In genomic region chr16:1825864-1826690, GRCh38 we compare ENCODE assay signal across 8 cellular contexts. TPM values are rescaled to one million over a fixed set of nuclear protein-coding genes. Genes with fewer than 3 reads are reported as not detected.
A peak's percentile ranks its signal among the peaks of the same experiment; 100 is the strongest.
DNase-seq lines count a peak whose midpoint lies in the region; ATAC-seq and TF ChIP-seq lines count a peak whose summit lies in the region.

No MANE protein-coding gene starts in this region.

- H3K9me2 ChIP-seq in hepatocyte (replicated peaks; ENCODE audit: insufficient read depth), result no peaks in the 10 kb centered on the region

- H3K9me3 Mint-ChIP-seq in CD4-positive, alpha-beta T cell, result no peaks in the 10 kb centered on the region

- H3K4me3 Mint-ChIP-seq in CD4-positive, alpha-beta T cell, result peak overlapping the region; percentile 89

- intact Hi-C loops in CD4-positive, alpha-beta T cell (cut with DNase I, micrococcal nuclease), result loop anchor here (2.0 to 5.0 kb wide), 6 partner anchors 29 to 119 kb away; partner anchors contain the start of genes EME2 (in 2 of the 2), MRPS34 (in 2 of the 2), MAPK8IP3 (in 1 of the 2) and NME3 (in 1 of the 2)

- DNase-seq in CD4-positive, alpha-beta T cell, result peak; percentile 39 to 72 (median 56)
- peak; percentile 84 for DNase-seq in GM19238 (ENCODE audit: insufficient read length, low spot score)
- peak; percentile 53 for DNase-seq in SK-N-DZ (ENCODE audit: low spot score)
- peak; percentile 21 for DNase-seq in activated naive CD8-positive, alpha-beta T cell treated with anti-CD3 and anti-CD28 coated beads, Interleukin-2, amount 50 U/mL, for 16 hours (ENCODE audit: low read depth, low spot score)
- peak; percentile 90 for DNase-seq in hepatocyte (ENCODE audit: low spot score)
- peak; percentile 7 for DNase-seq in skeletal muscle cell (ENCODE audit: low read depth)
- DNase-seq in NCI-H2029 (lab: John Stamatoyannopoulos, UW), result no peak

- peaks cover 13% of the 10 kb centered on the region for H3K4me1 ChIP-seq in hepatocyte (ENCODE audit: insufficient read depth)

- CTCF ChIA-PET in CD4-positive, alpha-beta T cell (lab: Charles Lee), result interaction anchor here (0.8 kb wide), 1 partner anchor 13 kb away, joined by 3 read pairs; no protein-coding TSS in a partner anchor

- POLR2A ChIA-PET in CD4-positive, alpha-beta T cell (lab: Charles Lee), result interaction anchor here (0.7 to 3.6 kb wide), 9 partner anchors 30 to 517 kb away, joined by 3 to 51 read pairs (median 11); partner anchors contain the start of genes EME2, MAPK8IP3, MRPS34 and NME3

- no peaks in the 10 kb centered on the region for H3K9me3 ChIP-seq in CD4-positive, alpha-beta T cell (ENCODE audit: control insufficient read depth, low read length)
- no peaks in the 10 kb centered on the region for H3K9me3 ChIP-seq in hepatocyte (ENCODE audit: low read depth)

- no peaks in the 10 kb centered on the region for H4K20me1 ChIP-seq in hepatocyte (ENCODE audit: insufficient read depth, poor library complexity, severe bottlenecking)

- ATAC-seq in CD4-positive, alpha-beta T cell (ENCODE audit: poor library complexity), result peak; percentile 72
- ATAC-seq in HG03354 (IDR thresholded peaks at IDR 0.05; ENCODE audit: poor library complexity, severe bottlenecking, unreplicated experiment), result peak; percentile 51

- H3K27me3 Mint-ChIP-seq in CD4-positive, alpha-beta T cell, result no peaks in the 10 kb centered on the region

- H3K4me1 Mint-ChIP-seq in CD4-positive, alpha-beta T cell (ENCODE audit: low read depth), result peaks cover 37% of the 10 kb centered on the region

- H3K79me2 ChIP-seq in hepatocyte, result peaks cover 66% of the 10 kb centered on the region

- peak overlapping the region; percentile 52 for H3K4me3 ChIP-seq in hepatocyte
- peak overlapping the region; percentile 98 for H3K4me3 ChIP-seq in skeletal muscle cell (ENCODE audit: low read depth, low read length)

- no peak for TF ChIP-seq CTCF in CD4-positive, alpha-beta T cell (IDR thresholded peaks at IDR 0.05)
- TF ChIP-seq CTCF in hepatocyte (IDR thresholded peaks at IDR 0.05; ENCODE audit: poor library complexity), result no peak

- no peaks in the 10 kb centered on the region for H3K36me3 Mint-ChIP-seq in CD4-positive, alpha-beta T cell (ENCODE audit: low read depth)

- H3K36me3 ChIP-seq in hepatocyte (replicated peaks; ENCODE audit: insufficient read depth, low read depth), result no peaks in the 10 kb centered on the region

- H3K27me3 ChIP-seq in CD4-positive, alpha-beta T cell (ENCODE audit: control insufficient read depth, insufficient read depth, low read length), result no peaks in the 10 kb centered on the region
- H3K27me3 ChIP-seq in hepatocyte, result no peaks in the 10 kb centered on the region

- H3K27ac Mint-ChIP-seq in CD4-positive, alpha-beta T cell, result peak overlapping the region; percentile 90

- WGBS in hepatocyte (ENCODE audit: low lambda C conversion rate, missing lambda C conversion rate), result 7% methylated on average over 68 of the region's 96 CpGs

- H3K4me2 ChIP-seq in hepatocyte, result peak overlapping the region; percentile 95

- H2AFZ ChIP-seq in hepatocyte, result peak overlapping the region; percentile 11

- H3K27ac ChIP-seq in CD4-positive, alpha-beta T cell (ENCODE audit: low read depth, low read length), result peak overlapping the region; percentile 38
- H3K27ac ChIP-seq in hepatocyte, result peak overlapping the region; percentile 62

RNA-seq across cellular contexts. Expression of gene HAGH, which starts 0.5 kb away (rescaled TPM):
- total RNA-seq in CD4-positive, alpha-beta T cell, result 10 to 100 TPM; 20.9 to 22.7 TPM
- polyA plus RNA-seq in SK-N-DZ (2014; cell fraction: cytosol; rRNA removed), result 149 and 250 TPM in 2 replicates
- 141 and 215 TPM in 2 replicates for polyA plus RNA-seq in SK-N-DZ (2014; cell fraction: nucleus; rRNA removed)
- total RNA-seq in hepatocyte, result 55.6 and 69.3 TPM in 2 replicates
- 91.7 and 113 TPM in 2 replicates for polyA plus RNA-seq in hepatocyte

RNA-seq across cellular contexts. Expression of gene FAHD1, which starts 0.9 kb away (rescaled TPM):
- total RNA-seq in CD4-positive, alpha-beta T cell, result 1 to 10 TPM; 4.1 to 4.5 TPM
- polyA plus RNA-seq in SK-N-DZ (2014; cell fraction: cytosol; rRNA removed), result 63.4 and 97.7 TPM in 2 replicates
- polyA plus RNA-seq in SK-N-DZ (2014; cell fraction: nucleus; rRNA removed), result 17.8 and 19.4 TPM in 2 replicates
- total RNA-seq in hepatocyte, result 80.6 and 101 TPM in 2 replicates
- polyA plus RNA-seq in hepatocyte, result 59.4 and 76.6 TPM in 2 replicates

RNA-seq across cellular contexts. Expression of gene IGFALS, which starts 32.6 kb away (rescaled TPM):
- under 1 TPM; 0.67 to 0.80 TPM for total RNA-seq in CD4-positive, alpha-beta T cell
- 0.32 TPM in 1 of 2 replicates, not detected in the other for polyA plus RNA-seq in SK-N-DZ (2014; cell fraction: cytosol; rRNA removed)
- 0.78 and 1.0 TPM in 2 replicates for polyA plus RNA-seq in SK-N-DZ (2014; cell fraction: nucleus; rRNA removed)
- total RNA-seq in hepatocyte, result 10.6 and 11.2 TPM in 2 replicates
- polyA plus RNA-seq in hepatocyte, result 10.7 and 12.6 TPM in 2 replicates

RNA-seq across cellular contexts. Expression of gene NUBP2, which starts 43.3 kb away (rescaled TPM):
- total RNA-seq in CD4-positive, alpha-beta T cell, result 10 to 100 TPM; 36.4 to 38.1 TPM
- polyA plus RNA-seq in SK-N-DZ (2014; cell fraction: cytosol; rRNA removed), result 302 and 363 TPM in 2 replicates
- polyA plus RNA-seq in SK-N-DZ (2014; cell fraction: nucleus; rRNA removed), result 364 and 474 TPM in 2 replicates
- 72.7 and 85.4 TPM in 2 replicates for total RNA-seq in hepatocyte
- 92.9 and 101 TPM in 2 replicates for polyA plus RNA-seq in hepatocyte

RNA-seq across cellular contexts. Expression of gene SPSB3, which starts 43.7 kb away (rescaled TPM):
- 10 to 100 TPM; 86.3 to 87.6 TPM for total RNA-seq in CD4-positive, alpha-beta T cell
- 82.2 and 92.1 TPM in 2 replicates for polyA plus RNA-seq in SK-N-DZ (2014; cell fraction: cytosol; rRNA removed)
- polyA plus RNA-seq in SK-N-DZ (2014; cell fraction: nucleus; rRNA removed), result 322 and 438 TPM in 2 replicates
- 34.4 and 38.8 TPM in 2 replicates for total RNA-seq in hepatocyte
- 64.6 and 76.4 TPM in 2 replicates for polyA plus RNA-seq in hepatocyte

Comparison
In these comparisons a context has a peak if more than half of its experiments do, and no peak if none do; other contexts are left out.
1. RNA of gene FAHD1, which starts 0.9 kb away (total RNA-seq): 80.6 to 101 TPM in hepatocyte; 4.1 to 4.5 TPM in CD4-positive, alpha-beta T cell; every median in the first group is over 10 times any median in the second.